10 cellular contexts compared by ENCODE assay signal in genomic region chr9:129480227-129480626, GRCh38.
DNase-seq lines count a peak whose midpoint lies in the region; ATAC-seq and TF ChIP-seq lines count a peak whose summit lies in the region.
"Had no signal": no experiment of that assay in that cellular context is flagged by ENCODE, and none has a peak within 500 bp of the region (broad histone marks: within the 10 kb centered on the region; RNA-seq: fewer than 3 reads in every experiment).

No MANE protein-coding gene starts in this region.

- intact Hi-C loops in CD14-positive monocyte (cut with micrococcal nuclease): no loop called here

- H3K4me1 Mint-ChIP-seq in GM23338 (peaks cover 18% of the 10 kb centered on the region), H9 (peaks cover 30 to 33% of the 10 kb centered on the region in 2 experiments), CD14-positive monocyte (peaks cover 22% of the 10 kb centered on the region)
- peaks cover 13 to 17% of the 10 kb centered on the region in 2 donors for H3K4me1 Mint-ChIP-seq in stimulated activated naive B cell treated with anti-CD40 and anti-IgM and Interleukin-4, amounts not matched to agents 10 μg/mL and 1 μg/mL and 100 μg/mL, for 72 hours
- H3K4me1 Mint-ChIP-seq in activated CD8-positive, alpha-beta T cell treated with anti-CD3 and anti-CD28 coated beads, Interleukin-2, amount 10 ng/mL, durations not matched to agents 7 days and 5 days (ENCODE audit: low read depth): peaks cover 23% of the 10 kb centered on the region

- no peak overlapping the region; the same call in 2 of the 3 replicates for H3K4me3 Mint-ChIP-seq in GM23338
- H3K4me3 Mint-ChIP-seq in stimulated activated naive B cell treated with anti-CD40 and anti-IgM and Interleukin-4, amounts not matched to agents 10 μg/mL and 1 μg/mL and 100 μg/mL, for 72 hours: no peak overlapping the region
- H3K4me3 Mint-ChIP-seq in H9: no peak overlapping the region; a peak in 1 of 5 replicates
- H3K4me3 Mint-ChIP-seq in activated CD8-positive, alpha-beta T cell treated with anti-CD3 and anti-CD28 coated beads, Interleukin-2, amount 10 ng/mL, durations not matched to agents 7 days and 5 days: no peak overlapping the region
- no peak overlapping the region for H3K4me3 Mint-ChIP-seq in CD14-positive monocyte

- H3K9me3 ChIP-seq in liver (ENCODE audit: control insufficient read depth in 4 of 4, low read length in 3 of 4) (no peaks in the 10 kb centered on the region), H9 (ENCODE audit: control insufficient read depth, low read depth, low read length) (no peaks in the 10 kb centered on the region)

- H3K27ac Mint-ChIP-seq in GM23338 (no peak overlapping the region), H9 (no peak overlapping the region), CD14-positive monocyte (peak overlapping the region in 3 of 7 donors; percentile 46 to 58 (median 51))
- H3K27ac Mint-ChIP-seq in stimulated activated naive B cell treated with anti-CD40 and anti-IgM and Interleukin-4, amounts not matched to agents 10 μg/mL and 1 μg/mL and 100 μg/mL, for 72 hours: peak overlapping the region; percentile 42
- no peak overlapping the region for H3K27ac Mint-ChIP-seq in activated CD8-positive, alpha-beta T cell treated with anti-CD3 and anti-CD28 coated beads, Interleukin-2, amount 10 ng/mL, durations not matched to agents 7 days and 5 days

- H3K27me3 ChIP-seq in GM23338 (ENCODE audit: insufficient read depth) (peaks cover 53% of the 10 kb centered on the region), brain microvascular endothelial cell (replicated peaks) (no peaks in the 10 kb centered on the region), liver (ENCODE audit: control insufficient read depth in 4 of 4, insufficient read depth in 4 of 4, low read length in 3 of 4) (no peaks in the 10 kb centered on the region), H9 (ENCODE audit: insufficient read depth, low read length) (peaks cover 12% of the 10 kb centered on the region; the same call in 1 of the 2 replicates)

- no peak overlapping the region for H3K14ac ChIP-seq in H9 (ENCODE audit: insufficient read depth, low read length)

- H2AFZ ChIP-seq in GM23338 (no peak overlapping the region), H9 (ENCODE audit: low read length) (no peak overlapping the region)

- peaks cover 15% of the 10 kb centered on the region for H3K23me2 ChIP-seq in H9 (ENCODE audit: insufficient read length, low read depth, low read length, poor library complexity, severe bottlenecking)

- no peak overlapping the region for H2BK5ac ChIP-seq in H9 (ENCODE audit: insufficient read length, low read length)

- H4K20me1 ChIP-seq in GM23338 (replicated peaks; ENCODE audit: insufficient read depth) (no peaks in the 10 kb centered on the region; the same call in 1 of the 2 replicates), H9 (ENCODE audit: control insufficient read depth, insufficient read depth, insufficient read length) (no peaks in the 10 kb centered on the region)

- H3K56ac ChIP-seq in H9 (ENCODE audit: insufficient read length, low read depth, low read length): no peak overlapping the region

- H4K5ac ChIP-seq in H9 (ENCODE audit: insufficient read length, low read depth, low read length): no peak overlapping the region

- H2BK20ac ChIP-seq in H9 (ENCODE audit: low read depth, low read length, poor library complexity, severe bottlenecking): no peak overlapping the region

- peak; percentile 32 to 57; a peak in 3 of 4 replicates for TF ChIP-seq CTCF in GM23338 (conservative IDR thresholded peaks at IDR 0.05; ENCODE audit: low read depth in 2 of 2)
- TF ChIP-seq CTCF in brain microvascular endothelial cell (IDR thresholded peaks at IDR 0.05; ENCODE audit: low read depth, low read length, missing control alignments): peak; percentile 11
- TF ChIP-seq CTCF in liver (IDR thresholded peaks at IDR 0.05; ENCODE audit: low read depth, low read length, missing input control): no peak
- no peak; the same call in 2 of the 3 replicates for TF ChIP-seq CTCF in H9 (conservative IDR thresholded peaks at IDR 0.05)
- TF ChIP-seq CTCF in CD14-positive monocyte (IDR thresholded peaks at IDR 0.05): no peak

- H3K4me2 ChIP-seq in GM23338 (no peak overlapping the region), H9 (ENCODE audit: insufficient read depth, insufficient read length, low read length) (no peak overlapping the region)

- H3K18ac ChIP-seq in H9 (ENCODE audit: insufficient read length, low read depth, low read length): no peak overlapping the region

- H4K91ac ChIP-seq in H9 (ENCODE audit: insufficient read length, low read depth, low read length): no peak overlapping the region

- no peaks in the 10 kb centered on the region for H3K79me1 ChIP-seq in H9 (ENCODE audit: insufficient read depth, low read depth, low read length, poor library complexity, severe bottlenecking)

- H3K9ac ChIP-seq in liver (ENCODE audit: low read depth in 1 of 2, low read length in 2 of 2) (no peak overlapping the region), H9 (ENCODE audit: extremely low read depth, insufficient read length, low read length) (no peak overlapping the region)

- no peaks in the 10 kb centered on the region for H3K9me2 ChIP-seq in GM23338 (ENCODE audit: insufficient read depth)

- CTCF ChIA-PET in activated CD8-positive, alpha-beta T cell treated with anti-CD3 and anti-CD28 coated beads, Interleukin-2, amount 10 ng/mL, durations not matched to agents 7 days and 5 days (lab: Charles Lee): no interaction called here

- H3K4me3 ChIP-seq in GM23338 (no peak overlapping the region), brain microvascular endothelial cell (ENCODE audit: low read depth, low read length) (no peak overlapping the region), liver (ENCODE audit: low read depth in 1 of 3, low read length in 3 of 3) (no peak overlapping the region)

- H2BK15ac ChIP-seq in H9 (ENCODE audit: low read depth, low read length): no peak overlapping the region

- H3K36me3 Mint-ChIP-seq in GM23338 (ENCODE audit: low read depth) (no peaks in the 10 kb centered on the region), H9 (ENCODE audit: insufficient read depth in 1 of 3, low read depth in 3 of 3) (no peaks in the 10 kb centered on the region; a peak in 1 of 7 replicates), CD14-positive monocyte (peaks cover 0 to 3% of the 10 kb centered on the region in 2 donors)
- no peaks in the 10 kb centered on the region for H3K36me3 Mint-ChIP-seq in stimulated activated naive B cell treated with anti-CD40 and anti-IgM and Interleukin-4, amounts not matched to agents 10 μg/mL and 1 μg/mL and 100 μg/mL, for 72 hours
- H3K36me3 Mint-ChIP-seq in activated CD8-positive, alpha-beta T cell treated with anti-CD3 and anti-CD28 coated beads, Interleukin-2, amount 10 ng/mL, durations not matched to agents 7 days and 5 days (ENCODE audit: low read depth): no peaks in the 10 kb centered on the region

- TF ChIP-seq RAD21 in liver (IDR thresholded peaks at IDR 0.05): peak; percentile 10 to 25

- H3K27ac ChIP-seq in GM23338 (ENCODE audit: low read depth) (no peak overlapping the region), brain microvascular endothelial cell (peak overlapping the region; percentile 35), liver (ENCODE audit: low read depth in 1 of 2, low read length in 2 of 2) (peak overlapping the region; percentile 83 to 98), H9 (ENCODE audit: insufficient read length, low read depth, low read length) (no peak overlapping the region)

- H3K36me3 ChIP-seq in GM23338 (ENCODE audit: insufficient read depth): no peaks in the 10 kb centered on the region
- H3K36me3 ChIP-seq in brain microvascular endothelial cell (replicated peaks): no peaks in the 10 kb centered on the region
- no peaks in the 10 kb centered on the region for H3K36me3 ChIP-seq in liver (ENCODE audit: control insufficient read depth in 4 of 4, insufficient read depth in 3 of 4, low read depth in 1 of 4, low read length in 3 of 4)

- in situ Hi-C loops in brain microvascular endothelial cell (cut with HindIII; ENCODE audit: low pct_ligation_motif_present, low sequenced_read_pairs): no loop called here

- POLR2A ChIA-PET in activated CD8-positive, alpha-beta T cell treated with anti-CD3 and anti-CD28 coated beads, Interleukin-2, amount 10 ng/mL, durations not matched to agents 7 days and 5 days (lab: Charles Lee): interaction anchor here (1.6 kb wide), 1 partner anchor 22 kb away, joined by 4 read pairs; no protein-coding TSS in a partner anchor

- no peak for ATAC-seq in GM23338
- no peak for ATAC-seq in stimulated activated naive B cell treated with anti-CD40 and anti-IgM and Interleukin-4, amounts not matched to agents 10 μg/mL and 1 μg/mL and 100 μg/mL, for 72 hours (replicated peaks)
- no peak for ATAC-seq in activated CD8-positive, alpha-beta T cell treated with anti-CD3 and anti-CD28 coated beads, Interleukin-2, amount 10 ng/mL, durations not matched to agents 7 days and 5 days

- 83% methylated on average over 12 of the region's 12 CpGs for WGBS in liver
- no CpG with 5 or more reads among the region's 12 CpGs for WGBS in H9 (ENCODE audit: extremely low coverage, insufficient read length, low lambda C conversion rate)

- no peak overlapping the region for H2AK5ac ChIP-seq in H9 (ENCODE audit: insufficient read length, low read length)

- H3K23ac ChIP-seq in H9 (ENCODE audit: insufficient read length, low read depth, low read length): no peak overlapping the region

- no peak overlapping the region for H4K8ac ChIP-seq in H9 (replicated peaks; ENCODE audit: insufficient read length, low read depth, low read length)

- H3K27me3 Mint-ChIP-seq in GM23338 (ENCODE audit: insufficient read depth, low read depth, poor library complexity) (peaks cover 55% of the 10 kb centered on the region), H9 (ENCODE audit: low read depth) (peaks cover 72% of the 10 kb centered on the region), CD14-positive monocyte (ENCODE audit: low read depth in 3 of 3) (peaks cover 0 to 17% (median 8%) of the 10 kb centered on the region in 3 donors)
- peaks cover 35 to 39% of the 10 kb centered on the region in 2 donors for H3K27me3 Mint-ChIP-seq in stimulated activated naive B cell treated with anti-CD40 and anti-IgM and Interleukin-4, amounts not matched to agents 10 μg/mL and 1 μg/mL and 100 μg/mL, for 72 hours
- H3K27me3 Mint-ChIP-seq in activated CD8-positive, alpha-beta T cell treated with anti-CD3 and anti-CD28 coated beads, Interleukin-2, amount 10 ng/mL, durations not matched to agents 7 days and 5 days (ENCODE audit: low read depth): peaks cover 22% of the 10 kb centered on the region

- no peak overlapping the region for H2BK12ac ChIP-seq in H9 (ENCODE audit: insufficient read length, low read depth, low read length)

- 0 out of 2 replicates have a peak, but pooled peaks cover 8% of the 10 kb centered on the region for H3F3A ChIP-seq in GM23338 (replicated peaks; ENCODE audit: low read depth)

- H3K79me2 ChIP-seq in GM23338 (replicated peaks; ENCODE audit: insufficient read depth): no peaks in the 10 kb centered on the region
- no peaks in the 10 kb centered on the region for H3K79me2 ChIP-seq in H9 (ENCODE audit: insufficient read depth, low read length)

- H3T11ph ChIP-seq in H9 (ENCODE audit: low read length): no peak overlapping the region

- DNase-seq in GM23338 (ENCODE audit: low spot score) (no peak), brain microvascular endothelial cell (no peak), H9 (no peak), T1000 (lab: John Stamatoyannopoulos, UW) (no peak), CD14-positive monocyte (ENCODE audit: low spot score) (no peak)
- DNase-seq in stimulated activated naive B cell treated with anti-CD40 and anti-IgM and Interleukin-4, amounts not matched to agents 10 μg/mL and 1 μg/mL and 100 μg/mL, for 72 hours: no peak
- no peak for DNase-seq in activated CD8-positive, alpha-beta T cell treated with anti-CD3 and anti-CD28 coated beads, Interleukin-2, amount 10 ng/mL, durations not matched to agents 7 days and 5 days
- DNase-seq: DMS79, MM.1S had no signal

- no peak overlapping the region for H3K4ac ChIP-seq in H9 (ENCODE audit: low read depth, low read length)

- H3K4me1 ChIP-seq in GM23338 (ENCODE audit: insufficient read depth): peaks cover 13% of the 10 kb centered on the region
- H3K4me1 ChIP-seq in liver (ENCODE audit: control insufficient read depth in 4 of 4, insufficient read depth in 4 of 4, low read length in 3 of 4): peaks cover 0 to 28% (median 17%) of the 10 kb centered on the region in 4 donors
- H3K4me1 ChIP-seq in H9 (ENCODE audit: insufficient read depth, low read length): no peaks in the 10 kb centered on the region

- no peak overlapping the region for H2BK120ac ChIP-seq in H9 (ENCODE audit: low read depth, low read length, poor library complexity, severe bottlenecking)

- H3K9me3 Mint-ChIP-seq in GM23338 (no peaks in the 10 kb centered on the region), H9 (no peaks in the 10 kb centered on the region; a peak in 1 of 5 replicates), CD14-positive monocyte (peaks cover 0 to 2% (median 0%) of the 10 kb centered on the region in 7 donors)
- no peaks in the 10 kb centered on the region for H3K9me3 Mint-ChIP-seq in stimulated activated naive B cell treated with anti-CD40 and anti-IgM and Interleukin-4, amounts not matched to agents 10 μg/mL and 1 μg/mL and 100 μg/mL, for 72 hours
- peaks cover under 1% of the 10 kb centered on the region for H3K9me3 Mint-ChIP-seq in activated CD8-positive, alpha-beta T cell treated with anti-CD3 and anti-CD28 coated beads, Interleukin-2, amount 10 ng/mL, durations not matched to agents 7 days and 5 days (ENCODE audit: insufficient read depth)

Comparison
In these comparisons a context has a peak if more than half of its experiments do, and no peak if none do; other contexts are left out.
1. H3K27ac ChIP-seq: peak in brain microvascular endothelial cell (single experiment) and liver (2 of 2); none in GM23338 (single experiment) and H9 (single experiment).
2. CTCF ChIP-seq: peak in GM23338 (2 of 2) and brain microvascular endothelial cell (single experiment); none in liver (single experiment), H9 (single experiment) and CD14-positive monocyte (single experiment).